1 cellular context compared by ENCODE assay signal in the genomic region with DNA sequence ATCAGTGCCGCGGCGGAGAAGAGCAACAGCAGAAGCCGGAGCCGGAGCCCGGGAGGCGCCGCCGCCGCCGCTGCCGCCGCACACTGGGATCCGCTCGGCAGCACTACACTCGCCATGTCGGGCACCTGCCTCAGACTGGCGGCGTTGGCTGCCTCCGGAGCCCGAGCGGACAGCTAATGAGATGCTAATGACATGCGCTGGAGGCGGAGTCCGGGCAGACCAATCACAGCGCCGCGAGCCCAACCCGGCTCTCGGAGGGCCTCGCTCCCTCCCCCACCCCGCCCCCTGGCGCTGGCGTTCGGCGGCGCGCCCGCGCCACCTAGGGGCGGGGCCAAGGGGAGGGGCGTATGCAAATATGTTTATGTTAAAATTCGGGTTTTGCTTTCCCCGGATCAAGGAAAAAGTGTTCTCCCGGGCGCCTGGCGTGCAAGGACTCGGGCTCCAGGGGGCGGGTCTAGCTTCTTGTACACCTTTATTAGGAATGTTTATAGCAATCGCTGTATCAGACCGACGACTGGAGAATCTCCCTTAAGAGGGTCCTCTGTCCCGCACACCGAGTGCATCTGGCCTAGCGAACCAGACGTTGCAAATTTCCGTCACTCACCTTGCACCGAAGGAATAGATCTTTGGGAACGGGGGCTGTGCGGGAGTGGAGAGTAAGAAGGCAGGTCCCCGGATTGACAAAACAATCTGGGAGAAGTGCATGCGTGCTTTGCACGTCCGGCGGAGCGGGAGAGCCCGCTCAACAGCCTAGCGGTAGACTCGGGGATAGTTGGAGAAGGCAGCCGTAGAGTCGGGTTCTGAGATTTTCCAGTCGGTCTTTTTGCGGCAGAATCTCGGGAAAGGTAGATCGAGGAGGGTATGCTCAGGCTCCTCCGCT.
A peak's percentile ranks its signal among the peaks of the same experiment; 100 is the strongest.
TF ChIP-seq lines count a peak whose summit lies in the region.

A gene (minus strand): TSS at position 137 of the 880 bp plus-strand sequence.

TF ChIP-seq in HepG2, 621 proteins besides CTCF, POLR2A, EP300 and RAD21 (continued from another document and continues in another):
- TF ChIP-seq, protein P1, sequence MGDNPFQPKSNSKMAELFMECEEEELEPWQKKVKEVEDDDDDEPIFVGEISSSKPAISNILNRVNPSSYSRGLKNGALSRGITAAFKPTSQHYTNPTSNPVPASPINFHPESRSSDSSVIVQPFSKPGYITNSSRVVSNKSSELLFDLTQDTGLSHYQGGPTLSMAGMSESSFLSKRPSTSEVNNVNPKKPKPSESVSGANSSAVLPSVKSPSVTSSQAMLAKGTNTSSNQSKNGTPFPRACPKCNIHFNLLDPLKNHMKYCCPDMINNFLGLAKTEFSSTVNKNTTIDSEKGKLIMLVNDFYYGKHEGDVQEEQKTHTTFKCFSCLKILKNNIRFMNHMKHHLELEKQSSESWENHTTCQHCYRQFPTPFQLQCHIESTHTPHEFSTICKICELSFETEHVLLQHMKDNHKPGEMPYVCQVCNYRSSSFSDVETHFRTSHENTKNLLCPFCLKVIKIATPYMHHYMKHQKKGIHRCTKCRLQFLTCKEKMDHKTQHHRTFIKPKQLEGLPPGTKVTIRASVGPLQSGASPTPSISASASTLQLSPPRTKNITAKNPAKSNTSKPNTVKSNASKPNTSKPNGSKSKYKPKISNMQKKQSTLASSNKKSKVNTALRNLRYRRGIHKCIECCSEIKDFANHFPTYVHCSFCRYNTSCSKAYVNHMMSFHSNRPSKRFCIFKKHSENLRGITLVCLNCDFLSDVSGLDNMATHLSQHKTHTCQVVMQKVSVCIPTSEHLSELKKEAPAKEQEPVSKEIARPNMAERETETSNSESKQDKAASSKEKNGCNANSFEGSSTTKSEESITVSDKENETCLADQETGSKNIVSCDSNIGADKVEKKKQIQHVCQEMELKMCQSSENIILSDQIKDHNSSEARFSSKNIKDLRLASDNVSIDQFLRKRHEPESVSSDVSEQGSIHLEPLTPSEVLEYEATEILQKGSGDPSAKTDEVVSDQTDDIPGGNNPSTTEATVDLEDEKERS (CRISPR knock-in tag; IDR thresholded peaks at IDR 0.05), result no peak
- TF ChIP-seq, protein P2, sequence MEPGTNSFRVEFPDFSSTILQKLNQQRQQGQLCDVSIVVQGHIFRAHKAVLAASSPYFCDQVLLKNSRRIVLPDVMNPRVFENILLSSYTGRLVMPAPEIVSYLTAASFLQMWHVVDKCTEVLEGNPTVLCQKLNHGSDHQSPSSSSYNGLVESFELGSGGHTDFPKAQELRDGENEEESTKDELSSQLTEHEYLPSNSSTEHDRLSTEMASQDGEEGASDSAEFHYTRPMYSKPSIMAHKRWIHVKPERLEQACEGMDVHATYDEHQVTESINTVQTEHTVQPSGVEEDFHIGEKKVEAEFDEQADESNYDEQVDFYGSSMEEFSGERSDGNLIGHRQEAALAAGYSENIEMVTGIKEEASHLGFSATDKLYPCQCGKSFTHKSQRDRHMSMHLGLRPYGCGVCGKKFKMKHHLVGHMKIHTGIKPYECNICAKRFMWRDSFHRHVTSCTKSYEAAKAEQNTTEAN (CRISPR knock-in tag; conservative IDR thresholded peaks at IDR 0.05), result peak; percentile 89
- TF ChIP-seq, protein P3, sequence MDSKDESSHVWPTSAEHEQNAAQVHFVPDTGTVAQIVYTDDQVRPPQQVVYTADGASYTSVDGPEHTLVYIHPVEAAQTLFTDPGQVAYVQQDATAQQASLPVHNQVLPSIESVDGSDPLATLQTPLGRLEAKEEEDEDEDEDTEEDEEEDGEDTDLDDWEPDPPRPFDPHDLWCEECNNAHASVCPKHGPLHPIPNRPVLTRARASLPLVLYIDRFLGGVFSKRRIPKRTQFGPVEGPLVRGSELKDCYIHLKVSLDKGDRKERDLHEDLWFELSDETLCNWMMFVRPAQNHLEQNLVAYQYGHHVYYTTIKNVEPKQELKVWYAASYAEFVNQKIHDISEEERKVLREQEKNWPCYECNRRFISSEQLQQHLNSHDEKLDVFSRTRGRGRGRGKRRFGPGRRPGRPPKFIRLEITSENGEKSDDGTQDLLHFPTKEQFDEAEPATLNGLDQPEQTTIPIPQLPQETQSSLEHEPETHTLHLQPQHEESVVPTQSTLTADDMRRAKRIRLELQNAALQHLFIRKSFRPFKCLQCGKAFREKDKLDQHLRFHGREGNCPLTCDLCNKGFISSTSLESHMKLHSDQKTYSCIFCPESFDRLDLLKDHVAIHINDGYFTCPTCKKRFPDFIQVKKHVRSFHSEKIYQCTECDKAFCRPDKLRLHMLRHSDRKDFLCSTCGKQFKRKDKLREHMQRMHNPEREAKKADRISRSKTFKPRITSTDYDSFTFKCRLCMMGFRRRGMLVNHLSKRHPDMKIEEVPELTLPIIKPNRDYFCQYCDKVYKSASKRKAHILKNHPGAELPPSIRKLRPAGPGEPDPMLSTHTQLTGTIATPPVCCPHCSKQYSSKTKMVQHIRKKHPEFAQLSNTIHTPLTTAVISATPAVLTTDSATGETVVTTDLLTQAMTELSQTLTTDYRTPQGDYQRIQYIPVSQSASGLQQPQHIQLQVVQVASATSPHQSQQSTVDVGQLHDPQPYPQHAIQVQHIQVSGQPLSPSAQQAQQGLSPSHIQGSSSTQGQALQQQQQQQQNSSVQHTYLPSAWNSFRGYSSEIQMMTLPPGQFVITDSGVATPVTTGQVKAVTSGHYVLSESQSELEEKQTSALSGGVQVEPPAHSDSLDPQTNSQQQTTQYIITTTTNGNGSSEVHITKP (CRISPR knock-in tag; IDR thresholded peaks at IDR 0.05; ENCODE audit: low read depth), result no peak
- no peak for TF ChIP-seq SMAD1 (CRISPR knock-in tag; IDR thresholded peaks at IDR 0.05; ENCODE audit: borderline replicate concordance, low read depth)
- no peak for TF ChIP-seq KDM3A (CRISPR knock-in tag; IDR thresholded peaks at IDR 0.05; ENCODE audit: low read depth)
- TF ChIP-seq TARDBP (CRISPR knock-in tag; IDR thresholded peaks at IDR 0.05), result no peak; the same call in 1 of the 2 replicates
- TF ChIP-seq CENPX (CRISPR knock-in tag; IDR thresholded peaks at IDR 0.05), result no peak
- TF ChIP-seq, protein P4, sequence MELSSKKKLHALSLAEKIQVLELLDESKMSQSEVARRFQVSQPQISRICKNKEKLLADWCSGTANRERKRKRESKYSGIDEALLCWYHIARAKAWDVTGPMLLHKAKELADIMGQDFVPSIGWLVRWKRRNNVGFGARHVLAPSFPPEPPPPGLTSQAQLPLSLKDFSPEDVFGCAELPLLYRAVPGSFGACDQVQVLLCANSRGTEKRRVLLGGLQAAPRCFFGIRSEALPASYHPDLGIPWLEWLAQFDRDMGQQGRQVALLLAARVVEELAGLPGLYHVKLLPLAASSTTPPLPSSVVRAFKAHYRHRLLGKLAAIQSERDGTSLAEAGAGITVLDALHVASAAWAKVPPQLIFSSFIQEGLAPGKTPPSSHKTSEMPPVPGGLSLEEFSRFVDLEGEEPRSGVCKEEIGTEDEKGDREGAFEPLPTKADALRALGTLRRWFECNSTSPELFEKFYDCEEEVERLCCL (CRISPR knock-in tag; IDR thresholded peaks at IDR 0.05; ENCODE audit: borderline replicate concordance), result no peak
- peak; percentile 55; the same call in 1 of the 2 replicates for TF ChIP-seq ISL2 (CRISPR knock-in tag; IDR thresholded peaks at IDR 0.05)
- TF ChIP-seq ZIK1 (CRISPR knock-in tag; IDR thresholded peaks at IDR 0.05; ENCODE audit: borderline replicate concordance, low read depth), result no peak; the same call in 1 of the 2 replicates
- TF ChIP-seq ZNF329 (CRISPR knock-in tag; IDR thresholded peaks at IDR 0.05; ENCODE audit: low read depth), result no peak
- no peak for TF ChIP-seq ZBTB21 (CRISPR knock-in tag; IDR thresholded peaks at IDR 0.05)
- TF ChIP-seq, protein P5, sequence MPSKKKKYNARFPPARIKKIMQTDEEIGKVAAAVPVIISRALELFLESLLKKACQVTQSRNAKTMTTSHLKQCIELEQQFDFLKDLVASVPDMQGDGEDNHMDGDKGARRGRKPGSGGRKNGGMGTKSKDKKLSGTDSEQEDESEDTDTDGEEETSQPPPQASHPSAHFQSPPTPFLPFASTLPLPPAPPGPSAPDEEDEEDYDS (CRISPR knock-in tag; IDR thresholded peaks at IDR 0.05), result peak; percentile 50; the same call in 1 of the 2 replicates
- TF ChIP-seq, protein P6, sequence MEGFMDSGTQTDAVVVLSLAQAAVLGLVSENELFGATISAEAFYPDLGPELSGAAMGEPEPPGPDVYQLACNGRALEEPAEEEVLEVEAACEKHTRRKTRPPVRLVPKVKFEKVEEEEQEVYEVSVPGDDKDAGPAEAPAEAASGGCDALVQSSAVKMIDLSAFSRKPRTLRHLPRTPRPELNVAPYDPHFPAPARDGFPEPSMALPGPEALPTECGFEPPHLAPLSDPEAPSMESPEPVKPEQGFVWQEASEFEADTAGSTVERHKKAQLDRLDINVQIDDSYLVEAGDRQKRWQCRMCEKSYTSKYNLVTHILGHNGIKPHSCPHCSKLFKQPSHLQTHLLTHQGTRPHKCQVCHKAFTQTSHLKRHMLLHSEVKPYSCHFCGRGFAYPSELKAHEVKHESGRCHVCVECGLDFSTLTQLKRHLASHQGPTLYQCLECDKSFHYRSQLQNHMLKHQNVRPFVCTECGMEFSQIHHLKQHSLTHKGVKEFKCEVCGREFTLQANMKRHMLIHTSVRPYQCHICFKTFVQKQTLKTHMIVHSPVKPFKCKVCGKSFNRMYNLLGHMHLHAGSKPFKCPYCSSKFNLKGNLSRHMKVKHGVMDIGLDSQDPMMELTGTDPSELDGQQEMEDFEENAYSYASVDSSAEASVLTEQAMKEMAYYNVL (CRISPR knock-in tag; IDR thresholded peaks at IDR 0.05; ENCODE audit: borderline replicate concordance), result no peak; the same call in 1 of the 2 replicates
- peak; percentile 12; the same call in 1 of the 2 replicates for TF ChIP-seq SIN3B (IDR thresholded peaks at IDR 0.05; ENCODE audit: low read length)
- peak; percentile 62 for TF ChIP-seq ZEB1 (IDR thresholded peaks at IDR 0.05; ENCODE audit: insufficient replicate concordance, low read depth)
- TF ChIP-seq ZBTB38 (CRISPR knock-in tag; IDR thresholded peaks at IDR 0.05), result 0 out of 2 replicates have a peak, but pooled peaks have one; percentile 31
- TF ChIP-seq RORA (CRISPR knock-in tag; IDR thresholded peaks at IDR 0.05), result no peak
- TF ChIP-seq ZNF205 (CRISPR knock-in tag; IDR thresholded peaks at IDR 0.05), result peak; percentile 39; the same call in 1 of the 2 replicates
- TF ChIP-seq ZNF607 (CRISPR knock-in tag; IDR thresholded peaks at IDR 0.05; ENCODE audit: borderline replicate concordance), result peak; percentile 76; the same call in 1 of the 2 replicates
- TF ChIP-seq CEBPG (CRISPR knock-in tag; IDR thresholded peaks at IDR 0.05), result no peak
- peak; percentile 82; the same call in 1 of the 2 replicates for TF ChIP-seq MEIS2 (CRISPR knock-in tag; IDR thresholded peaks at IDR 0.05)
- peak; percentile 23; the same call in 1 of the 2 replicates for TF ChIP-seq KMT2B (CRISPR knock-in tag; IDR thresholded peaks at IDR 0.05)
- no peak for TF ChIP-seq TRIM24 (CRISPR knock-in tag; IDR thresholded peaks at IDR 0.05)
- TF ChIP-seq SRY (CRISPR knock-in tag; IDR thresholded peaks at IDR 0.05), result 0 out of 2 replicates have a peak, but pooled peaks have one; percentile 50
- TF ChIP-seq, protein P7, sequence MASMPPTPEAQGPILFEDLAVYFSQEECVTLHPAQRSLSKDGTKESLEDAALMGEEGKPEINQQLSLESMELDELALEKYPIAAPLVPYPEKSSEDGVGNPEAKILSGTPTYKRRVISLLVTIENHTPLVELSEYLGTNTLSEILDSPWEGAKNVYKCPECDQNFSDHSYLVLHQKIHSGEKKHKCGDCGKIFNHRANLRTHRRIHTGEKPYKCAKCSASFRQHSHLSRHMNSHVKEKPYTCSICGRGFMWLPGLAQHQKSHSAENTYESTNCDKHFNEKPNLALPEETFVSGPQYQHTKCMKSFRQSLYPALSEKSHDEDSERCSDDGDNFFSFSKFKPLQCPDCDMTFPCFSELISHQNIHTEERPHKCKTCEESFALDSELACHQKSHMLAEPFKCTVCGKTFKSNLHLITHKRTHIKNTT (CRISPR knock-in tag; IDR thresholded peaks at IDR 0.05), result no peak
- peak; percentile 42; the same call in 1 of the 2 replicates for TF ChIP-seq SRF (IDR thresholded peaks at IDR 0.05; ENCODE audit: low read depth, low read length)
- peak; percentile 26 for TF ChIP-seq ZNF883 (CRISPR knock-in tag; IDR thresholded peaks at IDR 0.05; ENCODE audit: not compliant biosample characterization)
- TF ChIP-seq BHLHE40 (IDR thresholded peaks at IDR 0.05; ENCODE audit: low read length), result peak; percentile 11; the same call in 1 of the 2 replicates
- TF ChIP-seq, protein P8, sequence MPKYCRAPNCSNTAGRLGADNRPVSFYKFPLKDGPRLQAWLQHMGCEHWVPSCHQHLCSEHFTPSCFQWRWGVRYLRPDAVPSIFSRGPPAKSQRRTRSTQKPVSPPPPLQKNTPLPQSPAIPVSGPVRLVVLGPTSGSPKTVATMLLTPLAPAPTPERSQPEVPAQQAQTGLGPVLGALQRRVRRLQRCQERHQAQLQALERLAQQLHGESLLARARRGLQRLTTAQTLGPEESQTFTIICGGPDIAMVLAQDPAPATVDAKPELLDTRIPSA (CRISPR knock-in tag; IDR thresholded peaks at IDR 0.05; ENCODE audit: borderline replicate concordance), result 0 out of 2 replicates have a peak, but pooled peaks have one; percentile 38
- peak in 1 of 2 experiments; percentile 84; a peak in 2 of 4 replicates for TF ChIP-seq KLF16 (CRISPR knock-in tag; IDR thresholded peaks at IDR 0.05)
- TF ChIP-seq PITX1 (CRISPR knock-in tag; IDR thresholded peaks at IDR 0.05), result no peak
- TF ChIP-seq BCL6 (CRISPR knock-in tag; IDR thresholded peaks at IDR 0.05), result peak; percentile 3; the same call in 1 of the 2 replicates
- TF ChIP-seq, protein P9, sequence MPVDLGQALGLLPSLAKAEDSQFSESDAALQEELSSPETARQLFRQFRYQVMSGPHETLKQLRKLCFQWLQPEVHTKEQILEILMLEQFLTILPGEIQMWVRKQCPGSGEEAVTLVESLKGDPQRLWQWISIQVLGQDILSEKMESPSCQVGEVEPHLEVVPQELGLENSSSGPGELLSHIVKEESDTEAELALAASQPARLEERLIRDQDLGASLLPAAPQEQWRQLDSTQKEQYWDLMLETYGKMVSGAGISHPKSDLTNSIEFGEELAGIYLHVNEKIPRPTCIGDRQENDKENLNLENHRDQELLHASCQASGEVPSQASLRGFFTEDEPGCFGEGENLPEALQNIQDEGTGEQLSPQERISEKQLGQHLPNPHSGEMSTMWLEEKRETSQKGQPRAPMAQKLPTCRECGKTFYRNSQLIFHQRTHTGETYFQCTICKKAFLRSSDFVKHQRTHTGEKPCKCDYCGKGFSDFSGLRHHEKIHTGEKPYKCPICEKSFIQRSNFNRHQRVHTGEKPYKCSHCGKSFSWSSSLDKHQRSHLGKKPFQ (CRISPR knock-in tag; IDR thresholded peaks at IDR 0.05; ENCODE audit: insufficient replicate concordance), result no peak
- no peak for TF ChIP-seq ZNF468 (CRISPR knock-in tag; IDR thresholded peaks at IDR 0.05)
- TF ChIP-seq, protein P10, sequence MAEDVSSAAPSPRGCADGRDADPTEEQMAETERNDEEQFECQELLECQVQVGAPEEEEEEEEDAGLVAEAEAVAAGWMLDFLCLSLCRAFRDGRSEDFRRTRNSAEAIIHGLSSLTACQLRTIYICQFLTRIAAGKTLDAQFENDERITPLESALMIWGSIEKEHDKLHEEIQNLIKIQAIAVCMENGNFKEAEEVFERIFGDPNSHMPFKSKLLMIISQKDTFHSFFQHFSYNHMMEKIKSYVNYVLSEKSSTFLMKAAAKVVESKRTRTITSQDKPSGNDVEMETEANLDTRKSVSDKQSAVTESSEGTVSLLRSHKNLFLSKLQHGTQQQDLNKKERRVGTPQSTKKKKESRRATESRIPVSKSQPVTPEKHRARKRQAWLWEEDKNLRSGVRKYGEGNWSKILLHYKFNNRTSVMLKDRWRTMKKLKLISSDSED (CRISPR knock-in tag; IDR thresholded peaks at IDR 0.05), result no peak
